ENCODE assay signal across 20 cellular contexts in genomic region chr3:25306066-25306465, GRCh38.
DNase-seq lines count a peak whose midpoint lies in the region; ATAC-seq, FAIRE-seq and TF ChIP-seq lines count a peak whose summit lies in the region.
"Had no signal": no experiment of that assay in that cellular context is flagged by ENCODE, and none has a peak within 500 bp of the region (broad histone marks: within the 10 kb centered on the region; RNA-seq: fewer than 3 reads in every experiment).

No MANE protein-coding gene starts in this region.

- no peak overlapping the region for H3K4me3 Mint-ChIP-seq in mesothelial cell of epicardium
- no peak overlapping the region for H3K4me3 Mint-ChIP-seq in type B pancreatic cell
- no peak overlapping the region for H3K4me3 Mint-ChIP-seq in activated CD4-positive, alpha-beta memory T cell treated with anti-CD3 and anti-CD28 coated beads for 36 hours
- H3K4me3 Mint-ChIP-seq: B cell; CD4-positive, alpha-beta T cell; H9 had no signal

- CTCF ChIA-PET in activated CD4-positive, alpha-beta memory T cell treated with anti-CD3 and anti-CD28 coated beads for 36 hours (lab: Charles Lee): no interaction called here

- intact Hi-C loops in activated CD4-positive, alpha-beta memory T cell treated with anti-CD3 and anti-CD28 coated beads for 36 hours (cut with micrococcal nuclease): no loop called here

- H3K27me3 ChIP-seq in bronchial epithelial cell (ENCODE audit: control insufficient read depth, insufficient read depth, low read length): no peaks in the 10 kb centered on the region

- H3K4me1 Mint-ChIP-seq in mesothelial cell of epicardium (peaks cover 43% of the 10 kb centered on the region), type B pancreatic cell (ENCODE audit: unreplicated experiment) (peaks cover 38% of the 10 kb centered on the region)
- H3K4me1 Mint-ChIP-seq in activated CD4-positive, alpha-beta memory T cell treated with anti-CD3 and anti-CD28 coated beads for 36 hours (ENCODE audit: low read depth): no peaks in the 10 kb centered on the region
- H3K4me1 Mint-ChIP-seq: B cell had no signal

- POLR2A ChIA-PET in activated CD4-positive, alpha-beta memory T cell treated with anti-CD3 and anti-CD28 coated beads for 36 hours (lab: Charles Lee): no interaction called here

- DNase-seq in amniotic epithelial cell (ENCODE audit: low read depth): peak; percentile 1
- peak; percentile 28 for DNase-seq in bronchial epithelial cell (ENCODE audit: low read depth)
- DNase-seq in mesothelial cell of epicardium (ENCODE audit: low spot score in 2 of 2, unreplicated experiment in 2 of 2): no peak
- DNase-seq in type B pancreatic cell (ENCODE audit: extremely low spot score, unreplicated experiment): no peak
- DNase-seq in activated CD4-positive, alpha-beta memory T cell treated with anti-CD3 and anti-CD28 coated beads for 36 hours: no peak
- DNase-seq: C1 segment of cervical spinal cord; CD4-positive, alpha-beta T cell; DMS153; DMS79 treated with DMSO at 0.1 percent for 48 hours; EL; GOT3; H9 had no signal

- FAIRE-seq in bronchial epithelial cell (lab: Jason Lieb, UNC): no peak
- FAIRE-seq: A204.1, D721Med, G401.6, GM12892, GM19239 had no signal

- H3K9me3 Mint-ChIP-seq in mesothelial cell of epicardium (no peaks in the 10 kb centered on the region), type B pancreatic cell (peaks cover 5% of the 10 kb centered on the region)
- H3K9me3 Mint-ChIP-seq in activated CD4-positive, alpha-beta memory T cell treated with anti-CD3 and anti-CD28 coated beads for 36 hours: no peaks in the 10 kb centered on the region
- H3K9me3 Mint-ChIP-seq: H9 had no signal

- no peaks in the 10 kb centered on the region for H3K36me3 ChIP-seq in bronchial epithelial cell (ENCODE audit: control insufficient read depth, insufficient read depth, low read length)

- H3K36me3 Mint-ChIP-seq in mesothelial cell of epicardium (no peaks in the 10 kb centered on the region), type B pancreatic cell (peaks cover 4% of the 10 kb centered on the region)
- H3K36me3 Mint-ChIP-seq in activated CD4-positive, alpha-beta memory T cell treated with anti-CD3 and anti-CD28 coated beads for 36 hours: no peaks in the 10 kb centered on the region

- H3K27me3 Mint-ChIP-seq in mesothelial cell of epicardium (ENCODE audit: low read depth): no peaks in the 10 kb centered on the region
- no peaks in the 10 kb centered on the region for H3K27me3 Mint-ChIP-seq in type B pancreatic cell
- H3K27me3 Mint-ChIP-seq in activated CD4-positive, alpha-beta memory T cell treated with anti-CD3 and anti-CD28 coated beads for 36 hours: no peaks in the 10 kb centered on the region
- H3K27me3 Mint-ChIP-seq: B cell; CD4-positive, alpha-beta T cell had no signal

- no peak for TF ChIP-seq CTCF in bronchial epithelial cell (IDR thresholded peaks at IDR 0.05; ENCODE audit: insufficient read depth, low read length, severe bottlenecking)
- no peak for TF ChIP-seq CTCF in mesothelial cell of epicardium (IDR thresholded peaks at IDR 0.05; ENCODE audit: unreplicated experiment)
- TF ChIP-seq CTCF in type B pancreatic cell (conservative IDR thresholded peaks at IDR 0.05): no peak

- H3K4me3 ChIP-seq in bronchial epithelial cell (ENCODE audit: low read depth, low read length): no peak overlapping the region

- ATAC-seq in HG02981 (IDR thresholded peaks at IDR 0.05; ENCODE audit: unreplicated experiment) (no peak), HG03175 (IDR thresholded peaks at IDR 0.05; ENCODE audit: unreplicated experiment) (no peak)

- peak overlapping the region; percentile 88 for H3K27ac Mint-ChIP-seq in mesothelial cell of epicardium
- H3K27ac Mint-ChIP-seq in type B pancreatic cell: peak overlapping the region; percentile 11
- H3K27ac Mint-ChIP-seq in activated CD4-positive, alpha-beta memory T cell treated with anti-CD3 and anti-CD28 coated beads for 36 hours: no peak overlapping the region
- H3K27ac Mint-ChIP-seq: B cell; CD4-positive, alpha-beta T cell; H9 had no signal

Comparison
In these comparisons a context has a peak if more than half of its experiments do, and no peak if none do; other contexts are left out.
1. DNase-seq: peak in amniotic epithelial cell (single experiment) and bronchial epithelial cell (single experiment); none in mesothelial cell of epicardium (0 of 2), type B pancreatic cell (single experiment) and activated CD4-positive, alpha-beta memory T cell treated with anti-CD3 and anti-CD28 coated beads for 36 hours (single experiment).